ENCODE assay signal across 17 cellular contexts in genomic region chr2:33104726-33105125, GRCh38.
A peak's percentile ranks its signal among the peaks of the same experiment; 100 is the strongest.
DNase-seq lines count a peak whose midpoint lies in the region; ATAC-seq, FAIRE-seq and TF ChIP-seq lines count a peak whose summit lies in the region.
"Had no signal": no experiment of that assay in that cellular context is flagged by ENCODE, and none has a peak within 500 bp of the region (broad histone marks: within the 10 kb centered on the region; RNA-seq: fewer than 3 reads in every experiment).

No MANE protein-coding gene starts in this region.

- intact Hi-C loops in IMR-90 (cut with micrococcal nuclease), result loop anchor here (5.0 kb wide), 1 partner anchor 483 kb away; no protein-coding TSS in a partner anchor

- no peaks in the 10 kb centered on the region; the same call in 1 of the 2 replicates for H3K23me2 ChIP-seq in H1 (ENCODE audit: low read depth, low read length)

- dilution Hi-C loops in IMR-90 (cut with HindIII; ENCODE audit: low sequenced_read_pairs, unreplicated experiment), result no loop called here

- TF ChIP-seq POLR2A in IMR-90 (IDR thresholded peaks at IDR 0.05; ENCODE audit: low read depth, low read length) (no peak), H1 (IDR thresholded peaks at IDR 0.05; ENCODE audit: control extremely low read depth in 1 of 2, low read depth in 2 of 2, low read length in 2 of 2) (no peak)

- H3K9ac ChIP-seq in IMR-90 (ENCODE audit: low read depth, low read length) (peak overlapping the region; percentile 65; the same call in 1 of the 2 replicates), H1 (replicated peaks in 1 of 4; ENCODE audit: extremely low read depth in 1 of 4, low read depth in 3 of 4, low read length in 3 of 4) (no peak overlapping the region)
- H3K9ac ChIP-seq: neural progenitor cell had no signal

- H3K18ac ChIP-seq in IMR-90 (ENCODE audit: low read depth, low read length) (peak overlapping the region; percentile 97), H1 (ENCODE audit: extremely low read depth, low read length) (no peak overlapping the region)

- H3K4me3 ChIP-seq in IMR-90 (ENCODE audit: insufficient read depth, low read depth, low read length) (no peak overlapping the region), H1 (ENCODE audit: extremely low read depth in 1 of 4, insufficient read depth in 2 of 4, low read depth in 3 of 4, low read length in 4 of 4) (no peak overlapping the region), muscle layer of duodenum (ENCODE audit: low read depth in 1 of 2, low read length in 2 of 2) (no peak overlapping the region)
- H3K4me3 ChIP-seq: neural progenitor cell had no signal

- 4% methylated on average over 3 of the region's 4 CpGs; no CpG with 5 or more reads in 1 of the 2 experiments for WGBS in IMR-90 (ENCODE audit: extremely low coverage in 2 of 2, insufficient read length in 1 of 2), 2 experiments
- WGBS in H1 (ENCODE audit: extremely low coverage in 1 of 2, insufficient coverage in 1 of 2, insufficient read length in 1 of 2, insufficient replicate concordance in 2 of 2, low coverage in 1 of 2, low lambda C conversion rate in 2 of 2, missing lambda C conversion rate in 1 of 2), 2 experiments, result 89% methylated on average over 4 of the region's 4 CpGs; no CpG with 5 or more reads in 1 of the 2 experiments

- H3K9me1 ChIP-seq in IMR-90 (ENCODE audit: insufficient read depth, low read length), result peaks cover 18% of the 10 kb centered on the region

- H2AFZ ChIP-seq in IMR-90 (replicated peaks; ENCODE audit: low read length, poor library complexity) (no peak overlapping the region), H1 (ENCODE audit: low read length) (no peak overlapping the region)
- H2AFZ ChIP-seq: neural progenitor cell had no signal

- POLR2A ChIA-PET in IMR-90 (lab: Charles Lee; ENCODE audit: unreplicated experiment), result no interaction called here
- POLR2A ChIA-PET in H1 (lab: Charles Lee; ENCODE audit: partially characterized antibody), result no interaction called here

- peak overlapping the region; percentile 80; the same call in 1 of the 2 replicates for H2AK5ac ChIP-seq in IMR-90 (ENCODE audit: low read depth, low read length)
- no peak overlapping the region for H2AK5ac ChIP-seq in H1 (ENCODE audit: low read depth, low read length)

- peak overlapping the region; percentile 34 to 75; a peak in 2 of 4 replicates for H4K8ac ChIP-seq in IMR-90 (ENCODE audit: low read depth in 2 of 2, low read length in 2 of 2)
- H4K8ac ChIP-seq in H1 (ENCODE audit: extremely low read depth, insufficient read depth, low read length), result no peak overlapping the region

- H3K9me3 ChIP-seq in IMR-90 (ENCODE audit: control insufficient read depth, insufficient read depth, low read length) (no peaks in the 10 kb centered on the region; the same call in 1 of the 2 replicates), H1 (ENCODE audit: insufficient read depth in 2 of 2, low read depth in 1 of 2, low read length in 1 of 2) (no peaks in the 10 kb centered on the region), muscle layer of duodenum (ENCODE audit: control insufficient read depth in 1 of 2, low read length in 2 of 2) (no peaks in the 10 kb centered on the region)

- H4K20me1 ChIP-seq in IMR-90 (ENCODE audit: insufficient read depth, low read length) (no peaks in the 10 kb centered on the region), H1 (replicated peaks in 1 of 2; ENCODE audit: control insufficient read depth in 1 of 2, insufficient read depth in 2 of 2, low read length in 2 of 2) (peaks cover 0 to 4% of the 10 kb centered on the region in 2 experiments)

- no peaks in the 10 kb centered on the region for H3K79me2 ChIP-seq in H1 (ENCODE audit: control insufficient read depth in 1 of 2, insufficient read depth in 2 of 2, low read length in 2 of 2)

- H3K27me3 ChIP-seq in IMR-90 (ENCODE audit: control insufficient read depth, insufficient read depth, low read length), result no peaks in the 10 kb centered on the region
- H3K27me3 ChIP-seq in H1 (replicated peaks in 1 of 4; ENCODE audit: control insufficient read depth in 3 of 4, extremely low read depth in 1 of 4, insufficient read depth in 3 of 4, low read length in 3 of 4), result no peaks in the 10 kb centered on the region
- no peaks in the 10 kb centered on the region for H3K27me3 ChIP-seq in muscle layer of duodenum (ENCODE audit: low read depth, low read length)
- H3K27me3 ChIP-seq: neural progenitor cell had no signal

- peak overlapping the region; percentile 87 for H3K23ac ChIP-seq in IMR-90 (ENCODE audit: low read depth, low read length)
- no peak overlapping the region for H3K23ac ChIP-seq in H1 (ENCODE audit: insufficient read length)

- H3K36me3 ChIP-seq in IMR-90 (ENCODE audit: control insufficient read depth, insufficient read depth, low read length) (no peaks in the 10 kb centered on the region), H1 (ENCODE audit: control insufficient read depth in 2 of 4, insufficient read depth in 4 of 4, low read length in 3 of 4) (no peaks in the 10 kb centered on the region), muscle layer of duodenum (ENCODE audit: control insufficient read depth in 1 of 2, insufficient read depth in 2 of 2, low read length in 2 of 2) (no peaks in the 10 kb centered on the region)
- H3K36me3 ChIP-seq: neural progenitor cell had no signal

- H2BK20ac ChIP-seq in IMR-90 (ENCODE audit: low read depth, low read length) (peak overlapping the region; percentile 92), H1 (ENCODE audit: low read length) (no peak overlapping the region)

- peaks cover 29% of the 10 kb centered on the region for H3K4me1 ChIP-seq in IMR-90 (ENCODE audit: control insufficient read depth, insufficient read depth, low read length)
- H3K4me1 ChIP-seq in H1 (replicated peaks in 1 of 4; ENCODE audit: control insufficient read depth in 3 of 4, insufficient read depth in 4 of 4, low read length in 3 of 4), result 0 out of 7 replicates have a peak, but pooled peaks cover 0 to 2% (median under 1%) of the 10 kb centered on the region in 4 experiments
- peaks cover 6 to 15% of the 10 kb centered on the region in 2 donors for H3K4me1 ChIP-seq in muscle layer of duodenum (ENCODE audit: control insufficient read depth in 1 of 2, insufficient read depth in 2 of 2, low read length in 2 of 2)
- H3K4me1 ChIP-seq: Caco-2 had no signal

- no peak for TF ChIP-seq RAD21 in IMR-90 (IDR thresholded peaks at IDR 0.05; ENCODE audit: low read length)
- no peak for TF ChIP-seq RAD21 in H1 (IDR thresholded peaks at IDR 0.05 in 1 of 2, conservative IDR thresholded peaks at IDR 0.05 in 1 of 2; ENCODE audit: low read depth in 2 of 2, low read length in 2 of 2)

- ATAC-seq in IMR-90 (ENCODE audit: low read depth), result peak; percentile 35; the same call in 1 of the 2 replicates

- H2BK120ac ChIP-seq in IMR-90 (ENCODE audit: low read depth, low read length) (peak overlapping the region; percentile 90; the same call in 1 of the 2 replicates), H1 (replicated peaks; ENCODE audit: low read depth, low read length) (no peak overlapping the region)

- DNase-seq in A172 (ENCODE audit: low spot score) (peak; percentile 34), IMR-90 (peak; percentile 73), H1 (ENCODE audit: low read depth in 1 of 2, low spot score in 2 of 2) (no peak), NCI-H524 treated with DMSO at 0.1 percent for 48 hours (lab: John Stamatoyannopoulos, UW) (no peak), amygdala (lab: John Stamatoyannopoulos, UW) (no peak), T-helper 9 cell (no peak), NCI-H82 (lab: John Stamatoyannopoulos, UW) (no peak)
- DNase-seq: activated CD4-positive, alpha-beta T cell treated with anti-CD3 and anti-CD28 coated beads for 1 hour; activated naive CD8-positive, alpha-beta T cell treated with anti-CD3 and anti-CD28 coated beads, Interleukin-2, amount 10 ng/mL, durations not matched to agents 7 days and 5 days; activated T-cell treated with anti-CD3 and anti-CD28 coated beads for 4 hours; Caco-2; effector CD8-positive, alpha-beta T cell; left ventricle myocardium superior; NCI-H345; substantia nigra had no signal

- CTCF ChIA-PET in IMR-90 (lab: Yijun Ruan, JAX) (no interaction called here), H1 (lab: Charles Lee; ENCODE audit: partially characterized antibody) (no interaction called here)

- H3K27ac ChIP-seq in IMR-90 (ENCODE audit: insufficient read depth, low read length) (peak overlapping the region; percentile 80; the same call in 1 of the 2 replicates), H1 (ENCODE audit: low read depth, low read length) (no peak overlapping the region), muscle layer of duodenum (ENCODE audit: low read length) (peak overlapping the region; percentile 25)
- H3K27ac ChIP-seq: neural progenitor cell had no signal

- H3K4ac ChIP-seq in IMR-90 (ENCODE audit: low read depth, low read length) (peak overlapping the region; percentile 86), H1 (replicated peaks; ENCODE audit: insufficient read length, low read depth, low read length) (no peak overlapping the region)

- H3K79me1 ChIP-seq in IMR-90 (ENCODE audit: low read depth in 1 of 2, low read length in 2 of 2) (peaks cover 31 to 63% of the 10 kb centered on the region in 2 experiments), H1 (ENCODE audit: low read depth, low read length) (no peaks in the 10 kb centered on the region)

- H3K14ac ChIP-seq in IMR-90 (replicated peaks; ENCODE audit: low read depth, low read length), result peak overlapping the region; percentile 96
- no peak overlapping the region for H3K14ac ChIP-seq in H1 (ENCODE audit: insufficient read length)

- in situ Hi-C loops in IMR-90 (cut with MboI; ENCODE audit: low sequenced_read_pairs), result no loop called here

- no peak for TF ChIP-seq EP300 in H1 (IDR thresholded peaks at IDR 0.05; ENCODE audit: borderline replicate concordance in 1 of 2, low read depth in 2 of 2, low read length in 2 of 2)

- H2BK5ac ChIP-seq in IMR-90 (ENCODE audit: low read depth, low read length, poor library complexity, severe bottlenecking), result peak overlapping the region; percentile 91
- no peak overlapping the region for H2BK5ac ChIP-seq in H1 (ENCODE audit: low read depth, low read length)

- H4K5ac ChIP-seq in IMR-90 (ENCODE audit: low read depth, low read length), result peak overlapping the region; percentile 95
- no peak overlapping the region for H4K5ac ChIP-seq in H1 (ENCODE audit: insufficient read length, low read depth, low read length)

- H2BK12ac ChIP-seq in H1 (ENCODE audit: low read depth, low read length), result no peak overlapping the region

- TF ChIP-seq CTCF in IMR-90 (conservative IDR thresholded peaks at IDR 0.05; ENCODE audit: low read depth, low read length), result no peak
- TF ChIP-seq CTCF in H1 (IDR thresholded peaks at IDR 0.05; ENCODE audit: control extremely low read depth in 1 of 3, insufficient read depth in 1 of 3, low read depth in 1 of 3, low read length in 3 of 3), result no peak

- H3K56ac ChIP-seq in IMR-90 (ENCODE audit: extremely low read depth, insufficient read depth, low read length), result peak overlapping the region; percentile 29; the same call in 1 of the 2 replicates
- H3K56ac ChIP-seq in H1 (replicated peaks; ENCODE audit: insufficient read length, low read depth, low read length), result no peak overlapping the region

- H3K4me2 ChIP-seq in IMR-90 (ENCODE audit: low read depth, low read length) (peak overlapping the region; percentile 90; the same call in 1 of the 2 replicates), H1 (ENCODE audit: insufficient read depth in 1 of 2, low read depth in 2 of 2, low read length in 2 of 2) (no peak overlapping the region)
- H3K4me2 ChIP-seq: neural progenitor cell had no signal

- H2BK15ac ChIP-seq in IMR-90 (ENCODE audit: low read depth, low read length) (peak overlapping the region; percentile 91; the same call in 2 of the 3 replicates), H1 (ENCODE audit: low read length) (no peak overlapping the region)

- no TSS peak for BruUV-seq in IMR-90 (replicated peaks; lab: Mats Ljungman, UMichigan)

- no peak overlapping the region for H2AK9ac ChIP-seq in IMR-90 (replicated peaks; ENCODE audit: low read depth, low read length, poor library complexity)

- no peak for FAIRE-seq in H1 (lab: Jason Lieb, UNC)

- peak overlapping the region; percentile 87 for H4K91ac ChIP-seq in IMR-90 (ENCODE audit: insufficient read depth, low read depth, low read length)
- H4K91ac ChIP-seq in H1 (replicated peaks; ENCODE audit: insufficient read length, low read length), result no peak overlapping the region

Comparison
In these comparisons a context has a peak if more than half of its experiments do, and no peak if none do; other contexts are left out.
1. DNase-seq: peak in A172 (single experiment) and IMR-90 (single experiment); none in H1 (0 of 2), NCI-H524 treated with DMSO at 0.1 percent for 48 hours (single experiment), amygdala (0 of 56), T-helper 9 cell (single experiment) and NCI-H82 (single experiment).